ENCODE assay signal across 9 cellular contexts in genomic region chr2:45904267-45904921, GRCh38.
DNase-seq lines count a peak whose midpoint lies in the region; ATAC-seq, FAIRE-seq and TF ChIP-seq lines count a peak whose summit lies in the region.
"Had no signal": no experiment of that assay in that cellular context is flagged by ENCODE, and none has a peak within 500 bp of the region (broad histone marks: within the 10 kb centered on the region; RNA-seq: fewer than 3 reads in every experiment).

No MANE protein-coding gene starts in this region.

- no peak overlapping the region for H3K23ac ChIP-seq in neuronal stem cell (ENCODE audit: low read depth, low read length, poor library complexity)

- FAIRE-seq in pancreas (lab: Jason Lieb, UNC), result no peak

- peak; percentile 37 for DNase-seq in T-helper 2 cell treated with Interferon-gamma antibody and Interleukin-4, amounts not matched to agents 5 μg/mL and 100 μg/mL, for 36 hours (ENCODE audit: low spot score)
- DNase-seq in neuronal stem cell (ENCODE audit: low spot score), result no peak
- DNase-seq in pancreas, result no peak
- no peak for DNase-seq in ascending aorta (ENCODE audit: low spot score in 2 of 2)
- no peak for DNase-seq in esophagus squamous epithelium (lab: John Stamatoyannopoulos, UW)

- H2AK5ac ChIP-seq in neuronal stem cell (ENCODE audit: low read depth, low read length), result no peak overlapping the region

- TF ChIP-seq POLR2A in esophagus squamous epithelium (IDR thresholded peaks at IDR 0.05), result no peak

- H3K18ac ChIP-seq in neuronal stem cell (ENCODE audit: low read length), result peak overlapping the region; percentile 16

- H3K4ac ChIP-seq in neuronal stem cell (ENCODE audit: low read length), result no peak overlapping the region

- H3K36me3 ChIP-seq in neuronal stem cell (replicated peaks in 1 of 2; ENCODE audit: control insufficient read depth in 2 of 2, insufficient read depth in 2 of 2, low read length in 2 of 2) (no peaks in the 10 kb centered on the region), pancreas (no peaks in the 10 kb centered on the region), ascending aorta (no peaks in the 10 kb centered on the region), esophagus squamous epithelium (no peaks in the 10 kb centered on the region)

- no peak overlapping the region for H2BK15ac ChIP-seq in neuronal stem cell (ENCODE audit: low read length)

- intact Hi-C loops in pancreas (cut with DNase I), result no loop called here
- intact Hi-C loops in ascending aorta (cut with DNase I), result no loop called here
- intact Hi-C loops in esophagus squamous epithelium (cut with DNase I), result no loop called here

- H3K4me1 ChIP-seq in neuronal stem cell (ENCODE audit: control insufficient read depth in 2 of 2, insufficient read depth in 1 of 2, low read depth in 1 of 2, low read length in 2 of 2) (peaks cover 6 to 8% of the 10 kb centered on the region in 2 donors), pancreas (peaks cover 8 to 18% (median 10%) of the 10 kb centered on the region in 3 donors), ascending aorta (no peaks in the 10 kb centered on the region), esophagus squamous epithelium (peaks cover 0 to 12% (median 3%) of the 10 kb centered on the region in 3 donors)

- no peaks in the 10 kb centered on the region for H3K27me3 Mint-ChIP-seq in T-helper 2 cell treated with Interferon-gamma antibody and Interleukin-4, amounts not matched to agents 5 μg/mL and 100 μg/mL, for 36 hours (ENCODE audit: low read depth)
- H3K27me3 Mint-ChIP-seq: activated naive CD8-positive, alpha-beta T cell had no signal

- H3K4me3 ChIP-seq in neuronal stem cell (ENCODE audit: low read length in 2 of 2) (no peak overlapping the region), pancreas (no peak overlapping the region), ascending aorta (no peak overlapping the region), esophagus squamous epithelium (peak overlapping the region in 1 of 4 donors; percentile 24)
- H3K4me3 ChIP-seq: hepatocyte had no signal

- no peak for TF ChIP-seq CTCF in pancreas (IDR thresholded peaks at IDR 0.05)
- TF ChIP-seq CTCF in ascending aorta (IDR thresholded peaks at IDR 0.05), result no peak
- TF ChIP-seq CTCF in esophagus squamous epithelium (IDR thresholded peaks at IDR 0.05), result no peak

- no peak overlapping the region for H4K91ac ChIP-seq in neuronal stem cell (ENCODE audit: low read depth, low read length, poor library complexity)

- peaks cover 5% of the 10 kb centered on the region for H3K4me1 Mint-ChIP-seq in T-helper 2 cell treated with Interferon-gamma antibody and Interleukin-4, amounts not matched to agents 5 μg/mL and 100 μg/mL, for 36 hours (ENCODE audit: low read depth)

- no peak overlapping the region for H2BK5ac ChIP-seq in neuronal stem cell (ENCODE audit: low read length)

- H3K79me1 ChIP-seq in neuronal stem cell (ENCODE audit: low read depth, low read length), result no peaks in the 10 kb centered on the region

- H3K27ac ChIP-seq in neuronal stem cell (replicated peaks; ENCODE audit: low read length) (no peak overlapping the region), pancreas (no peak overlapping the region), ascending aorta (no peak overlapping the region), esophagus squamous epithelium (peak overlapping the region in 1 of 4 donors; percentile 48)
- H3K27ac ChIP-seq: hepatocyte had no signal

- peaks cover 3% of the 10 kb centered on the region for H3K36me3 Mint-ChIP-seq in T-helper 2 cell treated with Interferon-gamma antibody and Interleukin-4, amounts not matched to agents 5 μg/mL and 100 μg/mL, for 36 hours (ENCODE audit: low read depth)

- H3K27me3 ChIP-seq in neuronal stem cell (ENCODE audit: control insufficient read depth in 3 of 3, insufficient read depth in 3 of 3, low read depth in 1 of 3, low read length in 3 of 3) (no peaks in the 10 kb centered on the region), pancreas (no peaks in the 10 kb centered on the region), ascending aorta (no peaks in the 10 kb centered on the region), esophagus squamous epithelium (no peaks in the 10 kb centered on the region)
- H3K27me3 ChIP-seq: hepatocyte had no signal

- no CpG with 5 or more reads among the region's 14 CpGs for WGBS in neuronal stem cell (ENCODE audit: extremely low coverage in 2 of 2, insufficient read length in 2 of 2, insufficient replicate concordance in 1 of 2), 2 donors
- WGBS in pancreas, 2 donors, result 84 to 97% methylated on average over 14 of the region's 14 CpGs
- 45 to 64% methylated on average over 10 to 13 of the region's 14 CpGs for WGBS in esophagus squamous epithelium, 2 donors

- peak overlapping the region; percentile 86 for H3K27ac Mint-ChIP-seq in T-helper 2 cell treated with Interferon-gamma antibody and Interleukin-4, amounts not matched to agents 5 μg/mL and 100 μg/mL, for 36 hours
- H3K27ac Mint-ChIP-seq: activated naive CD8-positive, alpha-beta T cell had no signal

- no peak overlapping the region for H2BK120ac ChIP-seq in neuronal stem cell (ENCODE audit: low read depth, low read length)

- no peak overlapping the region for H3K14ac ChIP-seq in neuronal stem cell (ENCODE audit: low read length)

- no peak overlapping the region for H3K4me2 ChIP-seq in neuronal stem cell (ENCODE audit: insufficient read depth, low read length, poor library complexity, severe bottlenecking)
- H3K4me2 ChIP-seq: hepatocyte had no signal

- no peak overlapping the region for H2AFZ ChIP-seq in neuronal stem cell (ENCODE audit: low read length)
- H2AFZ ChIP-seq: hepatocyte had no signal

- no peak overlapping the region for H3K9ac ChIP-seq in neuronal stem cell (ENCODE audit: low read depth, low read length, poor library complexity)

- peaks cover 0 to 3% of the 10 kb centered on the region in 2 donors for H3K9me3 ChIP-seq in neuronal stem cell (replicated peaks in 1 of 2; ENCODE audit: control insufficient read depth in 2 of 2, insufficient read depth in 1 of 2, low read depth in 1 of 2, low read length in 2 of 2)
- H3K9me3 ChIP-seq in pancreas, result no peaks in the 10 kb centered on the region
- no peaks in the 10 kb centered on the region for H3K9me3 ChIP-seq in ascending aorta
- H3K9me3 ChIP-seq in esophagus squamous epithelium, result no peaks in the 10 kb centered on the region

- H4K8ac ChIP-seq in neuronal stem cell (ENCODE audit: low read depth, low read length), result no peak overlapping the region

- peak; percentile 63 for ATAC-seq in GM18520 (IDR thresholded peaks at IDR 0.05; ENCODE audit: unreplicated experiment)
- peak; percentile 64 for ATAC-seq in GM21825 (IDR thresholded peaks at IDR 0.05; ENCODE audit: unreplicated experiment)
- no peak for ATAC-seq in pancreas

- H3K4me3 Mint-ChIP-seq in T-helper 2 cell treated with Interferon-gamma antibody and Interleukin-4, amounts not matched to agents 5 μg/mL and 100 μg/mL, for 36 hours, result peak overlapping the region; percentile 8
- H3K4me3 Mint-ChIP-seq: activated naive CD8-positive, alpha-beta T cell had no signal

- no peak overlapping the region for H2BK12ac ChIP-seq in neuronal stem cell (ENCODE audit: low read length)

- H3K9me3 Mint-ChIP-seq in T-helper 2 cell treated with Interferon-gamma antibody and Interleukin-4, amounts not matched to agents 5 μg/mL and 100 μg/mL, for 36 hours, result no peaks in the 10 kb centered on the region

Comparison
In these comparisons a context has a peak if more than half of its experiments do, and no peak if none do; other contexts are left out.
1. ATAC-seq: peak in GM18520 (single experiment) and GM21825 (single experiment); none in pancreas (0 of 4).